In genomic region chr20:43925215-43925614, GRCh38 we compare ENCODE assay signal across 9 cellular contexts. TPM values are rescaled to one million over a fixed set of nuclear protein-coding genes. Genes with fewer than 3 reads are reported as not detected.
DNase-seq lines count a peak whose midpoint lies in the region.
"Had no signal": no experiment of that assay in that cellular context is flagged by ENCODE, and none has a peak within 500 bp of the region (broad histone marks: within the 10 kb centered on the region; RNA-seq: fewer than 3 reads in every experiment).

No MANE protein-coding gene starts in this region.

- DNase-seq in Daoy (ENCODE audit: low read depth) (peak; percentile 49), M059J (ENCODE audit: low read depth) (peak; percentile 90), NCI-H1436 treated with DMSO at 0.1 percent for 48 hours (lab: John Stamatoyannopoulos, UW) (no peak), anterior cingulate cortex (lab: John Stamatoyannopoulos, UW) (no peak), SW480 (ENCODE audit: low spot score) (no peak), NCI-H1694 treated with DMSO at 0.1 percent for 48 hours (lab: John Stamatoyannopoulos, UW) (no peak)
- peak; percentile 78 to 80 for DNase-seq in activated T-cell treated with anti-CD3 and anti-CD28 coated beads, Interleukin-2, amount 50 U/mL, for 48 hours
- peak; percentile 69 to 80 for DNase-seq in stimulated activated CD4-positive, alpha-beta T cell treated with anti-CD3 and anti-CD28 coated beads, Interleukin-2, amount 100 ng/mL, for 24 hours
- DNase-seq: DMS53 had no signal

RNA-seq across cellular contexts. Expression of gene TOX2, which starts 10.6 kb away (rescaled TPM):
- 0.06 and 1.3 TPM in 2 replicates for total RNA-seq in Daoy (2014; rRNA removed; shearing (Covaris generic))
- 6.1 and 8.4 TPM in 2 replicates for total RNA-seq in M059J (2014; rRNA removed; shearing (Covaris generic))

Comparison
In these comparisons a context has a peak if more than half of its experiments do, and no peak if none do; other contexts are left out.
1. DNase-seq: peak in Daoy (single experiment), M059J (single experiment), activated T-cell treated with anti-CD3 and anti-CD28 coated beads, Interleukin-2, amount 50 U/mL, for 48 hours (2 of 2) and stimulated activated CD4-positive, alpha-beta T cell treated with anti-CD3 and anti-CD28 coated beads, Interleukin-2, amount 100 ng/mL, for 24 hours (2 of 2); none in NCI-H1436 treated with DMSO at 0.1 percent for 48 hours (single experiment), anterior cingulate cortex (0 of 58), SW480 (single experiment) and NCI-H1694 treated with DMSO at 0.1 percent for 48 hours (single experiment).